ENCODE assay signal across 1 cellular context in genomic region chr6:27275025-27275956, GRCh38.
TF ChIP-seq lines count a peak whose summit lies in the region.

No MANE protein-coding gene starts in this region.

TF ChIP-seq in HCT116, 20 proteins besides CTCF, POLR2A, EP300 and RAD21 (continued from another document):
- TF ChIP-seq REST (IDR thresholded peaks at IDR 0.05; ENCODE audit: low read depth): no peak
- TF ChIP-seq YY1 (IDR thresholded peaks at IDR 0.05; ENCODE audit: extremely low read depth, insufficient replicate concordance, low read depth, low read length): no peak
- TF ChIP-seq JUND (IDR thresholded peaks at IDR 0.05): no peak
- no peak for TF ChIP-seq ZFX (IDR thresholded peaks at IDR 0.05)
